1 cellular context compared by ENCODE assay signal in genomic region chr11:74282863-74283484, GRCh38.
TF ChIP-seq lines count a peak whose summit lies in the region.

No MANE protein-coding gene starts in this region.

TF ChIP-seq in IMR-90, 13 proteins besides CTCF, POLR2A, EP300 and RAD21 (continued from another document):
- peak; percentile 8; the same call in 1 of the 2 replicates for TF ChIP-seq SMC3 (IDR thresholded peaks at IDR 0.05; ENCODE audit: low read depth, low read length)
